Comparison of ENCODE assay signal across 9 cellular contexts in the genomic region with DNA sequence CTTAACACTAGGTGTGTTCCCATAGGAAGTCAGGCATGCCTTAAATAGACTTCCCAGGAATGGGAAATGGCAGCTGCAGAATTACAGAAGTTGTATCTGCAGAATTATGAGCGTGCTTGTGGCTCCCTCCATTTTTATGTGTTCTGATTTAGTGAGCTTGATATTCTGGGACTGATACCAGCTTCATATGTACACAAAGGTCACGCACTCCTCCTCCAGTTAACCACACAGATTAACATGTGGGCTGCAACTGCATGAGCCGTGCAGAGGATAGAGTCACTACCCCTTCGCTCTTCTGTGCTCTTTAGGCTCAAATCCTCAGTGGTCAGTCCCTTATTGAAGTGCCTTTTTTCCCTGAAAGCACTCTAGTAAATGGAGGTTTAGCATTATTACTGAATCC.
DNase-seq lines count a peak whose midpoint lies in the region; ATAC-seq and TF ChIP-seq lines count a peak whose summit lies in the region.
"Had no signal": no experiment of that assay in that cellular context is flagged by ENCODE, and none has a peak within 500 bp of the region (broad histone marks: within the 10 kb centered on the region; RNA-seq: fewer than 3 reads in every experiment).

No MANE protein-coding gene starts in this region.

- in situ Hi-C loops in GM13977 (cut with MboI; ENCODE audit: low pct_unique_long_range_greater_than_20kb, low sequenced_read_pairs, unreplicated experiment) = no loop called here

- H3K9me3 ChIP-seq in thyroid gland (no peaks in the 10 kb centered on the region), ascending aorta (no peaks in the 10 kb centered on the region)

- TF ChIP-seq POLR2A in thyroid gland (IDR thresholded peaks at IDR 0.05) = no peak

- WGBS in thyroid gland, 2 donors = 71 to 72% methylated on average over 4 of the region's 4 CpGs

- no peaks in the 10 kb centered on the region for H3K9me3 Mint-ChIP-seq in naive B cell

- no peak overlapping the region for H3K27ac ChIP-seq in thyroid gland
- H3K27ac ChIP-seq in ascending aorta = no peak overlapping the region
- H3K27ac ChIP-seq: GM23248 had no signal

- H3K36me3 Mint-ChIP-seq in naive B cell = no peaks in the 10 kb centered on the region

- peak overlapping the region in 5 of 6 donors; percentile 80 to 98 (median 97) for H3K27ac Mint-ChIP-seq in naive B cell

- peaks cover 78 to 99% (median 92%) of the 10 kb centered on the region in 3 donors for H3K4me1 Mint-ChIP-seq in naive B cell

- peak; percentile 39 for DNase-seq in GM13977 (ENCODE audit: low spot score)
- peak; percentile 90 for DNase-seq in MV-4-11 (lab: John Stamatoyannopoulos, UW)
- no peak for DNase-seq in naive B cell
- no peak for DNase-seq in H4 (ENCODE audit: low spot score)
- no peak for DNase-seq in thyroid gland
- DNase-seq in ascending aorta (ENCODE audit: low spot score in 2 of 2) = no peak
- DNase-seq: GM23248 had no signal

- intact Hi-C loops in thyroid gland (cut with DNase I) (no loop called here), ascending aorta (cut with DNase I) (no loop called here)

- H3K27me3 ChIP-seq in thyroid gland = no peaks in the 10 kb centered on the region
- no peaks in the 10 kb centered on the region for H3K27me3 ChIP-seq in ascending aorta

- H3K4me3 ChIP-seq in thyroid gland (replicated peaks in 1 of 3) (no peak overlapping the region), ascending aorta (no peak overlapping the region)
- H3K4me3 ChIP-seq: GM23248 had no signal

- no peaks in the 10 kb centered on the region for H3K36me3 ChIP-seq in thyroid gland
- no peaks in the 10 kb centered on the region for H3K36me3 ChIP-seq in ascending aorta

- TF ChIP-seq CTCF in GM13977 (IDR thresholded peaks at IDR 0.05; ENCODE audit: extremely low read depth, insufficient read depth, missing control alignments) (no peak), thyroid gland (IDR thresholded peaks at IDR 0.05) (no peak), ascending aorta (IDR thresholded peaks at IDR 0.05) (no peak)

- no peaks in the 10 kb centered on the region for H3K27me3 Mint-ChIP-seq in naive B cell

- ATAC-seq in GM19463 (IDR thresholded peaks at IDR 0.05; ENCODE audit: unreplicated experiment) (peak; percentile 49), naive B cell (ENCODE audit: low read depth in 2 of 2) (peak; percentile 21 to 26), HG03139 (IDR thresholded peaks at IDR 0.05; ENCODE audit: unreplicated experiment) (no peak)

- peaks cover 24 to 59% of the 10 kb centered on the region in 2 donors for H3K4me1 ChIP-seq in thyroid gland
- peaks cover 0 to 10% of the 10 kb centered on the region in 2 donors for H3K4me1 ChIP-seq in ascending aorta

- peak overlapping the region; percentile 44 to 91 (median 71) for H3K4me3 Mint-ChIP-seq in naive B cell

Comparison
In these comparisons a context has a peak if more than half of its experiments do, and no peak if none do; other contexts are left out.
1. DNase-seq: peak in GM13977 (single experiment) and MV-4-11 (single experiment); none in naive B cell (single experiment), H4 (single experiment), thyroid gland (0 of 2) and ascending aorta (0 of 2).